In genomic region chr19:46659151-46660007, GRCh38 we compare ENCODE assay signal across 9 cellular contexts. TPM values are rescaled to one million over a fixed set of nuclear protein-coding genes. Genes with fewer than 3 reads are reported as not detected.
A peak's percentile ranks its signal among the peaks of the same experiment; 100 is the strongest.
DNase-seq lines count a peak whose midpoint lies in the region; ATAC-seq and TF ChIP-seq lines count a peak whose summit lies in the region.
"Had no signal": no experiment of that assay in that cellular context is flagged by ENCODE, and none has a peak within 500 bp of the region (broad histone marks: within the 10 kb centered on the region; RNA-seq: fewer than 3 reads in every experiment).

No MANE protein-coding gene starts in this region.

- H2AFZ ChIP-seq in GM23248 (peak overlapping the region; percentile 67), osteoblast (ENCODE audit: low read length) (peak overlapping the region; percentile 92)

- no TSS peak for BruUV-seq in Panc1 (replicated peaks; lab: Mats Ljungman, UMichigan)

- in situ Hi-C loops in GM23248 (cut with MboI) (no loop called here), Panc1 (cut with HindIII; ENCODE audit: low pct_unique_long_range_greater_than_20kb, low sequenced_read_pairs) (no loop called here)

- no peaks in the 10 kb centered on the region for H3K9me2 ChIP-seq in GM23248 (ENCODE audit: insufficient read depth)

- H4K20me1 ChIP-seq in GM23248 (ENCODE audit: insufficient read depth) (no peaks in the 10 kb centered on the region), osteoblast (ENCODE audit: insufficient read depth, low read length) (peaks cover 2% of the 10 kb centered on the region)

- no peak overlapping the region for H3K27ac ChIP-seq in GM23248
- H3K27ac ChIP-seq in Panc1 (ENCODE audit: low read length): no peak overlapping the region
- H3K27ac ChIP-seq in esophagus (ENCODE audit: low read depth in 2 of 2, low read length in 1 of 2): peak overlapping the region; percentile 44 to 82
- H3K27ac ChIP-seq in osteoblast (ENCODE audit: low read depth, low read length): no peak overlapping the region

- ATAC-seq in Panc1: no peak

- no peaks in the 10 kb centered on the region for H3K27me3 ChIP-seq in GM23248 (replicated peaks; ENCODE audit: insufficient read depth)
- no peaks in the 10 kb centered on the region for H3K27me3 ChIP-seq in Panc1 (ENCODE audit: control insufficient read depth, insufficient read depth, low read length)
- peaks cover 0 to 6% of the 10 kb centered on the region in 2 donors for H3K27me3 ChIP-seq in esophagus (ENCODE audit: control insufficient read depth in 1 of 2, insufficient read depth in 2 of 2, low read length in 2 of 2)
- H3K27me3 ChIP-seq in osteoblast (ENCODE audit: insufficient read depth, low read length): peaks cover 6% of the 10 kb centered on the region

- H3K36me3 ChIP-seq in GM23248 (ENCODE audit: low read depth) (no peaks in the 10 kb centered on the region), Panc1 (ENCODE audit: control insufficient read depth, insufficient read depth, low read length) (no peaks in the 10 kb centered on the region), esophagus (ENCODE audit: control insufficient read depth in 2 of 2, insufficient read depth in 2 of 2, low read length in 1 of 2) (no peaks in the 10 kb centered on the region), osteoblast (ENCODE audit: insufficient read depth, low read length) (no peaks in the 10 kb centered on the region)

- POLR2A ChIA-PET in Panc1 (lab: Charles Lee): no interaction called here
- POLR2A ChIA-PET in HEK293T (lab: Yijun Ruan, JAX): no interaction called here

- peak overlapping the region; percentile 72 for H3K4me2 ChIP-seq in GM23248 (ENCODE audit: unreplicated experiment)
- peak overlapping the region; percentile 88 for H3K4me2 ChIP-seq in osteoblast (ENCODE audit: insufficient read depth, low read length)

- WGBS in GM23248 (ENCODE audit: low coverage in 1 of 2, low lambda C conversion rate in 2 of 2, missing lambda C conversion rate in 2 of 2), 2 experiments: 5 to 6% methylated on average over 8 to 28 of the region's 28 CpGs
- WGBS in esophagus, 2 donors: 4% methylated on average over 28 of the region's 28 CpGs

- H3K4me3 ChIP-seq in GM23248: peak overlapping the region; percentile 70
- H3K4me3 ChIP-seq in Panc1 (ENCODE audit: low read depth in 2 of 2, low read length in 2 of 2): peak overlapping the region; percentile 41 to 47
- H3K4me3 ChIP-seq in esophagus (ENCODE audit: low read depth in 1 of 2, low read length in 2 of 2): peak overlapping the region; percentile 11 to 50
- peak overlapping the region; percentile 74 for H3K4me3 ChIP-seq in osteoblast (ENCODE audit: insufficient read depth, low read length)

- H3K9me3 ChIP-seq in GM23248 (ENCODE audit: low read depth) (no peaks in the 10 kb centered on the region), Panc1 (ENCODE audit: control insufficient read depth, insufficient read depth, low read depth, low read length) (no peaks in the 10 kb centered on the region), esophagus (ENCODE audit: control insufficient read depth in 2 of 2, insufficient read depth in 1 of 2, low read depth in 1 of 2, low read length in 1 of 2) (no peaks in the 10 kb centered on the region), osteoblast (ENCODE audit: low read depth, low read length) (no peaks in the 10 kb centered on the region)

- H3K4me1 ChIP-seq in GM23248 (ENCODE audit: insufficient read depth) (peaks cover 5% of the 10 kb centered on the region; the same call in 1 of the 2 replicates), Panc1 (ENCODE audit: control insufficient read depth, insufficient read depth, low read length) (peaks cover 7% of the 10 kb centered on the region), esophagus (ENCODE audit: control insufficient read depth in 2 of 2, insufficient read depth in 2 of 2, low read length in 1 of 2) (peaks cover 0 to 7% of the 10 kb centered on the region in 2 donors), osteoblast (ENCODE audit: insufficient read depth, low read length) (peaks cover 23% of the 10 kb centered on the region)

- peak overlapping the region; percentile 68 for H3K9ac ChIP-seq in GM23248

- H3K79me2 ChIP-seq in GM23248 (ENCODE audit: insufficient read depth) (no peaks in the 10 kb centered on the region), osteoblast (ENCODE audit: insufficient read depth, low read length) (no peaks in the 10 kb centered on the region)

- intact Hi-C loops in Panc1 (cut with micrococcal nuclease; ENCODE audit: unreplicated experiment): no loop called here

- peak; percentile 53 for DNase-seq in GM23248
- DNase-seq in Panc1 (ENCODE audit: low read depth, low spot score): no peak
- DNase-seq in osteoblast (ENCODE audit: insufficient read length, low spot score, missing footprints): peak; percentile 94
- no peak for DNase-seq in HEK293T (ENCODE audit: extremely low spot score)
- DNase-seq in NCI-H1092 treated with DMSO at 0.1 percent for 48 hours (lab: John Stamatoyannopoulos, UW): no peak
- DNase-seq in 8988T: no peak
- DNase-seq in SHP77 treated with DMSO at 0.1 percent for 48 hours (lab: John Stamatoyannopoulos, UW): no peak

- CTCF ChIA-PET in Panc1 (lab: Charles Lee) (no interaction called here), HEK293T (lab: Yijun Ruan, JAX) (no interaction called here)

- TF ChIP-seq CTCF in Panc1 (IDR thresholded peaks at IDR 0.05) (no peak), osteoblast (IDR thresholded peaks at IDR 0.05; ENCODE audit: extremely low read depth, low read depth, low read length) (no peak)

- peaks cover 4% of the 10 kb centered on the region; the same call in 1 of the 2 replicates for H3F3A ChIP-seq in GM23248 (ENCODE audit: insufficient read depth)

TF ChIP-seq in HEK293T, 16 proteins besides CTCF, POLR2A, EP300 and RAD21:
- TF ChIP-seq FOXA1 (IDR thresholded peaks at IDR 0.05): no peak
- no peak for TF ChIP-seq TARDBP (IDR thresholded peaks at IDR 0.05)
- no peak for TF ChIP-seq HDGF (IDR thresholded peaks at IDR 0.05; ENCODE audit: borderline replicate concordance)
- TF ChIP-seq ZNF384 (IDR thresholded peaks at IDR 0.05): no peak
- TF ChIP-seq NFRKB (IDR thresholded peaks at IDR 0.05): no peak
- no peak for TF ChIP-seq ARNT (IDR thresholded peaks at IDR 0.05)
- no peak for TF ChIP-seq L3MBTL2 (conservative IDR thresholded peaks at IDR 0.05)
- no peak for TF ChIP-seq BHLHE40 (IDR thresholded peaks at IDR 0.05; ENCODE audit: borderline replicate concordance)
- no peak for TF ChIP-seq SUZ12 (IDR thresholded peaks at IDR 0.05)
- no peak for TF ChIP-seq LEF1 (IDR thresholded peaks at IDR 0.05; ENCODE audit: borderline replicate concordance)
- TF ChIP-seq, protein P1, sequence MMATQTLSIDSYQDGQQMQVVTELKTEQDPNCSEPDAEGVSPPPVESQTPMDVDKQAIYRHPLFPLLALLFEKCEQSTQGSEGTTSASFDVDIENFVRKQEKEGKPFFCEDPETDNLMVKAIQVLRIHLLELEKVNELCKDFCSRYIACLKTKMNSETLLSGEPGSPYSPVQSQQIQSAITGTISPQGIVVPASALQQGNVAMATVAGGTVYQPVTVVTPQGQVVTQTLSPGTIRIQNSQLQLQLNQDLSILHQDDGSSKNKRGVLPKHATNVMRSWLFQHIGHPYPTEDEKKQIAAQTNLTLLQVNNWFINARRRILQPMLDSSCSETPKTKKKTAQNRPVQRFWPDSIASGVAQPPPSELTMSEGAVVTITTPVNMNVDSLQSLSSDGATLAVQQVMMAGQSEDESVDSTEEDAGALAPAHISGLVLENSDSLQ (IDR thresholded peaks at IDR 0.05): no peak
- no peak for TF ChIP-seq CTBP1 (IDR thresholded peaks at IDR 0.05; ENCODE audit: borderline replicate concordance)
- TF ChIP-seq FOXM1 (IDR thresholded peaks at IDR 0.05; ENCODE audit: borderline replicate concordance): no peak
- TF ChIP-seq FOXK2 (IDR thresholded peaks at IDR 0.05): no peak

RNA-seq across cellular contexts. Expression of gene DACT3, which starts 1.6 kb away (rescaled TPM):
- 7.1 and 7.3 TPM in 2 replicates for total RNA-seq in GM23248 (2014; rRNA removed; shearing (Covaris generic))
- polyA plus RNA-seq in GM23248 (2016; fragmentation: Nextera tagmentation; extraction: Ambion mirVana) (0.63 and 0.66 TPM in 2 replicates), esophagus (1 to 10 TPM; 1.1 to 3.2 TPM)
- total RNA-seq in Panc1 (2021; ENCODE audit: unreplicated experiment) (1.0 TPM), osteoblast (1.8 and 3.5 TPM in 2 replicates)
- 0.44 TPM for polyA plus RNA-seq in Panc1 (2012; ENCODE audit: insufficient read length)

RNA-seq across cellular contexts. Expression of gene GNG8, which starts 23.4 kb away (rescaled TPM):
- not detected in 2 replicates for total RNA-seq in GM23248 (2014; rRNA removed; shearing (Covaris generic))
- polyA plus RNA-seq in GM23248 (2016; fragmentation: Nextera tagmentation; extraction: Ambion mirVana) (not detected in 2 replicates), esophagus (not detected)
- total RNA-seq in Panc1 (2021; ENCODE audit: unreplicated experiment) (not detected), osteoblast (not detected in 2 replicates)
- not detected for polyA plus RNA-seq in Panc1 (2012; ENCODE audit: insufficient read length)
- total RNA-seq: SK-MEL-5 had no signal

RNA-seq across cellular contexts. Expression of gene PTGIR, which starts 34.5 kb away (rescaled TPM):
- 18.0 and 21.1 TPM in 2 replicates for total RNA-seq in GM23248 (2014; rRNA removed; shearing (Covaris generic))
- 21.1 and 21.5 TPM in 2 replicates for polyA plus RNA-seq in GM23248 (2016; fragmentation: Nextera tagmentation; extraction: Ambion mirVana)
- total RNA-seq in Panc1 (2021; ENCODE audit: unreplicated experiment): 0.08 TPM
- not detected for polyA plus RNA-seq in Panc1 (2012; ENCODE audit: insufficient read length)
- polyA plus RNA-seq in esophagus: under 1 TPM; 0.47 to 0.86 TPM
- total RNA-seq in osteoblast: 2.5 and 2.9 TPM in 2 replicates
- total RNA-seq: SK-MEL-5 had no signal

RNA-seq across cellular contexts. Expression of gene PRKD2, which starts 57.5 kb away (rescaled TPM):
- total RNA-seq in GM23248 (2014; rRNA removed; shearing (Covaris generic)): 11.9 and 16.4 TPM in 2 replicates
- polyA plus RNA-seq in GM23248 (2016; fragmentation: Nextera tagmentation; extraction: Ambion mirVana): 12.3 and 14.2 TPM in 2 replicates
- total RNA-seq in Panc1 (2021; ENCODE audit: unreplicated experiment): 41.2 TPM
- 44.2 TPM for polyA plus RNA-seq in Panc1 (2012; ENCODE audit: insufficient read length)
- 10 to 100 TPM; 30.1 to 34.7 TPM for polyA plus RNA-seq in esophagus
- total RNA-seq in osteoblast: 9.0 and 9.4 TPM in 2 replicates

RNA-seq across cellular contexts. Expression of gene CALM3, which starts 58.2 kb away (rescaled TPM):
- total RNA-seq in GM23248 (2014; rRNA removed; shearing (Covaris generic)): 229 and 271 TPM in 2 replicates
- polyA plus RNA-seq in GM23248 (2016; fragmentation: Nextera tagmentation; extraction: Ambion mirVana) (217 and 225 TPM in 2 replicates), esophagus (10 to 100 TPM; 87.0 to 90.8 TPM)
- total RNA-seq in Panc1 (2021; ENCODE audit: unreplicated experiment) (212 TPM), osteoblast (105 and 124 TPM in 2 replicates)
- 249 TPM for polyA plus RNA-seq in Panc1 (2012; ENCODE audit: insufficient read length)

Comparison
In these comparisons a context has a peak if more than half of its experiments do, and no peak if none do; other contexts are left out.
1. DNase-seq: peak in GM23248 (single experiment) and osteoblast (single experiment); none in Panc1 (single experiment), HEK293T (single experiment), NCI-H1092 treated with DMSO at 0.1 percent for 48 hours (single experiment), 8988T (single experiment) and SHP77 treated with DMSO at 0.1 percent for 48 hours (single experiment).
2. H3K27ac ChIP-seq: peak in esophagus (2 of 2); none in GM23248 (single experiment), Panc1 (single experiment) and osteoblast (single experiment).
3. Peak in every context shown above with its lines, with median percentiles within 50 percentile points of each other: H3K4me3 ChIP-seq.